8 cellular contexts compared by ENCODE assay signal in the genomic region with DNA sequence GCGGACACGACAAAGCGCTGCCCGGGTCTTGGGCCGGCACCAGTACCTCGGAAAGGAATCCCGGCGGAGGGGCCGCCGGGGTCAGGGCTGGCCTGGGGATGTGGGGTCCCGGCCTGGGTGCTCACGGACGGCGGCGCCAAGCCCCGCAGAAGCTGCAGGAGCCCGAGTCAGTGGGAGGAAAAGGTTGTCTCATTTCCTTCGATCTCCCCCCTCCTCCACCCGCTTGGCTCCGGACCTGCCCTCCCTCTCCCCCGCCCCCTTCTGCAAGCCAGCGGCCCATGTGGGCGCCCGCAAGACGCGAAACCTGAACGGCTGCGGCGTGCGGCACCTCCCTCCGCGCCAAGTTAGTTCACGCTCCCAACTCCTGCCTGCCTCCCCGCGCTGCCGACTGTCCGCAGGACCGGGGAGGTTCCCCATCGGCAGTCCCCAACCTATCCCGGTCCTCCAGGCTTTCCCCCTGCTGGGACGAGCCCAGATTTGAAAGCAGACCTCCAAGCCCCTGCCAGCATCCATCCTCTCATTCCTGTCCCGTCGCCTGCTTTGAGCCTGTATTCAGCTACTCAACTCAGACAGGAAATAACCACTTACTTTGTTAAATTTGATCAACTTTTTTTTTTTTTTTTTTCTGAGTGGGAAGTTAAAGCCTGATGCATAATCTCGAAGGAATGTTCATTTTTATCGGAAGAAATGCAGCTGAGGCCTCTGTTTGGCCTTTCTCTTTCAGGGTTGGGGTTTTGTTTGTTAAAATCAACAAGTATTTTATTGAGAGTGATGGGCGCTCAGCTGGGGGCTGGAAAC. TPM values are rescaled to one million over a fixed set of nuclear protein-coding genes. Genes with fewer than 3 reads are reported as not detected.
DNase-seq lines count a peak whose midpoint lies in the region; ATAC-seq lines count a peak whose summit lies in the region.

A gene with protein sequence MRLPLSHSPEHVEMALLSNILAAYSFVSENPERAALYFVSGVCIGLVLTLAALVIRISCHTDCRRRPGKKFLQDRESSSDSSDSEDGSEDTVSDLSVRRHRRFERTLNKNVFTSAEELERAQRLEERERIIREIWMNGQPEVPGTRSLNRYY (minus strand): TSS at position 172 of the 798 bp plus-strand sequence. CDS start 42,799 bp downstream, outside the sequence.

- peaks cover 47% of the 10 kb centered on the region for H3K27me3 Mint-ChIP-seq in activated CD4-positive, alpha-beta memory T cell treated with anti-CD3 and anti-CD28 coated beads for 36 hours

- DNase-seq in DMS79 treated with DMSO at 0.1 percent for 48 hours (lab: John Stamatoyannopoulos, UW) (peak; percentile 4), DMS79 (lab: John Stamatoyannopoulos, UW) (no peak), fibroblast of the conjunctiva (ENCODE audit: low read depth) (peak; percentile 62), NCI-H526 treated with DMSO at 0.1 percent for 48 hours (lab: John Stamatoyannopoulos, UW) (no peak)
- peak; percentile 29 for DNase-seq in activated CD4-positive, alpha-beta memory T cell treated with anti-CD3 and anti-CD28 coated beads for 36 hours

- ATAC-seq in HG03442 (IDR thresholded peaks at IDR 0.05; ENCODE audit: unreplicated experiment): peak; percentile 37
- no peak for ATAC-seq in GM21576 (IDR thresholded peaks at IDR 0.05; ENCODE audit: unreplicated experiment)

- CTCF ChIA-PET in activated CD4-positive, alpha-beta memory T cell treated with anti-CD3 and anti-CD28 coated beads for 36 hours (lab: Charles Lee): interaction anchor here (0.6 to 1.5 kb wide), 3 partner anchors 48 to 629 kb away, joined by 3 read pairs; no protein-coding TSS in a partner anchor

- H3K9me3 Mint-ChIP-seq in activated CD4-positive, alpha-beta memory T cell treated with anti-CD3 and anti-CD28 coated beads for 36 hours: no peaks in the 10 kb centered on the region

- intact Hi-C loops in activated CD4-positive, alpha-beta memory T cell treated with anti-CD3 and anti-CD28 coated beads for 36 hours (cut with micrococcal nuclease): loop anchor here (5.0 kb wide), 1 partner anchor 46 kb away; no protein-coding TSS in a partner anchor

- H3K36me3 ChIP-seq in neuron (ENCODE audit: insufficient read depth, low read length): no peaks in the 10 kb centered on the region

- peak within 1 kb of the TSS; percentile 62 for H3K4me3 Mint-ChIP-seq in activated CD4-positive, alpha-beta memory T cell treated with anti-CD3 and anti-CD28 coated beads for 36 hours

- POLR2A ChIA-PET in activated CD4-positive, alpha-beta memory T cell treated with anti-CD3 and anti-CD28 coated beads for 36 hours (lab: Charles Lee): no interaction called here

- peaks cover 19% of the 10 kb centered on the region for H3K27me3 ChIP-seq in neuron (ENCODE audit: insufficient read depth, low read length)

- no peaks in the 10 kb centered on the region for H3K36me3 Mint-ChIP-seq in activated CD4-positive, alpha-beta memory T cell treated with anti-CD3 and anti-CD28 coated beads for 36 hours

- no peaks in the 10 kb centered on the region for H3K9me3 ChIP-seq in neuron (ENCODE audit: low read length)

- peaks cover 10% of the 10 kb centered on the region for H3K4me1 Mint-ChIP-seq in activated CD4-positive, alpha-beta memory T cell treated with anti-CD3 and anti-CD28 coated beads for 36 hours (ENCODE audit: low read depth)

- H3K4me3 ChIP-seq in neuron (ENCODE audit: low read length): peak within 1 kb of the TSS; percentile 42

- H3K27ac Mint-ChIP-seq in activated CD4-positive, alpha-beta memory T cell treated with anti-CD3 and anti-CD28 coated beads for 36 hours: no peak within 1 kb of the TSS

- H3K4me1 ChIP-seq in neuron (ENCODE audit: insufficient read depth, low read length): peaks cover 12% of the 10 kb centered on the region

- H2AFZ ChIP-seq in neuron (ENCODE audit: low read depth, low read length): peak within 1 kb of the TSS; percentile 87

RNA-seq across cellular contexts. Expression of the gene that starts here (rescaled TPM):
- not detected for total RNA-seq in activated CD4-positive, alpha-beta memory T cell treated with anti-CD3 and anti-CD28 coated beads for 36 hours

Comparison
In these comparisons a context has a peak if more than half of its experiments do, and no peak if none do; other contexts are left out.
1. DNase-seq: peak in DMS79 treated with DMSO at 0.1 percent for 48 hours (single experiment) and fibroblast of the conjunctiva (single experiment); none in DMS79 (single experiment) and NCI-H526 treated with DMSO at 0.1 percent for 48 hours (single experiment).
2. Peak in DNase-seq in activated CD4-positive, alpha-beta memory T cell treated with anti-CD3 and anti-CD28 coated beads for 36 hours; RNA of the gene not detected or under 1 TPM.